Comparison of ENCODE assay signal across 20 cellular contexts in the genomic region with DNA sequence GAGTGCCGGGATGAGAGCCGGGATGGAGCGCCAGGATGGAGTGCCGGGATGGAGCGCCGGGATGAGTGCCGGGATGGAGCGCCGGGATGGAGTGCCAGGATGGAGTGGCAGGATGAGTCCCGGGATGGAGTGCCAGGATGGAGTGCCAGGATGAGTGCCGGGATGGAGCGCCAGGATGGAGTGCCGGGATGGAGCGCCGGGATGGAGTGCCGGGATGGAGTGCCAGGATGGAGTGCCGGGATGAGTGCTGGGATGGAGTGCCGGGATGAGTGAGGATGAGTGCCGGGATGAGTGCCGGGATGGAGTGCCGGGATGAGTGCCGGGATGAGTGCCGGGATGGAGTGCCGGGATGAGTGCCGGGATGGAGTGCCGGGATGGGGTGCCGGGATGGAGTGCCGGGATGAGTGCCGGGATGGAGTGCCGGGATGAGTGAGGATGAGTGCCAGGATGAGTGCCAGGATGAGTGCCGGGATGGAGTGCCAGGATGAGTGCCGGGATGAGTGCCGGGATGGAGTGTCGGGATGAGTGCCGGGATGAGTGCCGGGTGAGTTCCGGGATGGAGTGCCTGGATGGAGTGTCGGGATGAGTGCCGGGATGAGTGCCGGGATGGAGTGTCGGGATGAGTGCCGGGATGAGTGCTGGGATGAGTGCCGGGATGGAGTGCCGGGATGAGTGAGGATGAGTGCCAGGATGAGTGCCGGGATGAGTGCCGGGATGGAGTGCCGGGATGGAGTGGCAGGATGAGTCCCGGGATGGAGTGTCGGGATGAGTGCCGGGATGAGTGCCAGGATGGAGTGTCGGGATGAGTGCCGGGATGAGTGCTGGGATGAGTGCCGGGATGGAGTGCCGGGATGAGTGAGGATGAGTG. TPM values are rescaled to one million over a fixed set of nuclear protein-coding genes. Genes with fewer than 3 reads are reported as not detected.
A peak's percentile ranks its signal among the peaks of the same experiment; 100 is the strongest.
DNase-seq lines count a peak whose midpoint lies in the region; ATAC-seq and TF ChIP-seq lines count a peak whose summit lies in the region.
"Not testable (repeated sequence)": the region's sequence is repeated elsewhere in the genome, so short reads cannot be mapped to it uniquely, and the experiment has no call there.
"Had no signal": no experiment of that assay in that cellular context is flagged by ENCODE, and none has a peak within 500 bp of the region (broad histone marks: within the 10 kb centered on the region; RNA-seq: fewer than 3 reads in every experiment).

No MANE protein-coding gene starts in this region.

- H3K79me1 ChIP-seq in H9 (ENCODE audit: insufficient read depth, low read depth, low read length, poor library complexity, severe bottlenecking): not testable (repeated sequence)

- H3K79me2 ChIP-seq in H9 (ENCODE audit: insufficient read depth, low read length): not testable (repeated sequence)

- peaks cover 30 to 32% of the 10 kb centered on the region in 2 experiments for H3K9me3 Mint-ChIP-seq in H9
- not testable (repeated sequence) for H3K9me3 Mint-ChIP-seq in activated CD4-positive, alpha-beta T cell treated with anti-CD3 and anti-CD28 coated beads for 36 hours (ENCODE audit: low read depth); activated T-cell treated with anti-CD3 and anti-CD28 coated beads, Interleukin-2, amount 50 U/mL, for 4 hours; activated naive CD8-positive, alpha-beta T cell (ENCODE audit: low read depth); natural killer cell treated with Interleukin-12 subunit alpha and Interleukin-12 subunit beta and Interleukin-15 and Interleukin-18, amount 100 ng/mL, for 72 hours; stimulated activated naive B cell treated with anti-CD40 and anti-IgM and Interleukin-4, amounts not matched to agents 10 μg/mL and 1 μg/mL and 100 μg/mL, for 72 hours

- not testable (repeated sequence) for H4K20me1 ChIP-seq in H9 (ENCODE audit: control insufficient read depth, insufficient read depth, insufficient read length)

- not testable (repeated sequence) for H3K4ac ChIP-seq in H9 (ENCODE audit: low read depth, low read length)

- H3K4me2 ChIP-seq in H9 (ENCODE audit: insufficient read depth, insufficient read length, low read length): not testable (repeated sequence)

- DNase-seq in H9 (peak; percentile 7), erythroblast (lab: John Stamatoyannopoulos, UW) (peak; percentile 46 to 51)
- DNase-seq in activated CD4-positive, alpha-beta T cell treated with anti-CD3 and anti-CD28 coated beads for 36 hours: peak; percentile 49
- DNase-seq in activated T-cell treated with anti-CD3 and anti-CD28 coated beads, Interleukin-2, amount 50 U/mL, for 4 hours; natural killer cell treated with Interleukin-12 subunit alpha and Interleukin-12 subunit beta and Interleukin-15 and Interleukin-18, amount 100 ng/mL, for 72 hours (ENCODE audit: low spot score); stimulated activated naive B cell treated with anti-CD40 and anti-IgM and Interleukin-4, amounts not matched to agents 10 μg/mL and 1 μg/mL and 100 μg/mL, for 72 hours: not testable (repeated sequence)

- not testable (repeated sequence) for H4K8ac ChIP-seq in H9 (replicated peaks; ENCODE audit: insufficient read length, low read depth, low read length)

- not testable (repeated sequence) for H3K27ac ChIP-seq in H9 (ENCODE audit: insufficient read length, low read depth, low read length)

- POLR2A ChIA-PET in activated CD4-positive, alpha-beta T cell treated with anti-CD3 and anti-CD28 coated beads for 36 hours (lab: Charles Lee): not testable (repeated sequence)

- not testable (repeated sequence) for H2BK5ac ChIP-seq in H9 (ENCODE audit: insufficient read length, low read length)

- H2AFZ ChIP-seq in H9 (ENCODE audit: low read length): not testable (repeated sequence)

- CTCF ChIA-PET in activated CD4-positive, alpha-beta T cell treated with anti-CD3 and anti-CD28 coated beads for 36 hours (lab: Charles Lee): not testable (repeated sequence)

- TF ChIP-seq POLR2A in erythroblast (IDR thresholded peaks at IDR 0.05; ENCODE audit: low read length): not testable (repeated sequence)

- ATAC-seq in activated CD4-positive, alpha-beta T cell treated with anti-CD3 and anti-CD28 coated beads for 36 hours; activated T-cell treated with anti-CD3 and anti-CD28 coated beads, Interleukin-2, amount 50 U/mL, for 4 hours; natural killer cell treated with Interleukin-12 subunit alpha and Interleukin-12 subunit beta and Interleukin-15 and Interleukin-18, amount 100 ng/mL, for 72 hours; stimulated activated naive B cell treated with anti-CD40 and anti-IgM and Interleukin-4, amounts not matched to agents 10 μg/mL and 1 μg/mL and 100 μg/mL, for 72 hours (replicated peaks): not testable (repeated sequence)

- not testable (repeated sequence) for H3K18ac ChIP-seq in H9 (ENCODE audit: insufficient read length, low read depth, low read length)

- H3K4me3 Mint-ChIP-seq in H9: not testable (repeated sequence)
- peak overlapping the region; percentile 82 for H3K4me3 Mint-ChIP-seq in activated CD4-positive, alpha-beta T cell treated with anti-CD3 and anti-CD28 coated beads for 36 hours
- peak overlapping the region; percentile 59 for H3K4me3 Mint-ChIP-seq in activated T-cell treated with anti-CD3 and anti-CD28 coated beads, Interleukin-2, amount 50 U/mL, for 4 hours
- peak overlapping the region; percentile 40 for H3K4me3 Mint-ChIP-seq in activated naive CD8-positive, alpha-beta T cell
- H3K4me3 Mint-ChIP-seq in natural killer cell treated with Interleukin-12 subunit alpha and Interleukin-12 subunit beta and Interleukin-15 and Interleukin-18, amount 100 ng/mL, for 72 hours: peak overlapping the region; percentile 91
- peak overlapping the region; percentile 85 to 93 for H3K4me3 Mint-ChIP-seq in stimulated activated naive B cell treated with anti-CD40 and anti-IgM and Interleukin-4, amounts not matched to agents 10 μg/mL and 1 μg/mL and 100 μg/mL, for 72 hours

- H3K23ac ChIP-seq in H9 (ENCODE audit: insufficient read length, low read depth, low read length): not testable (repeated sequence)

- H2BK15ac ChIP-seq in H9 (ENCODE audit: low read depth, low read length): not testable (repeated sequence)

- H3T11ph ChIP-seq in H9 (ENCODE audit: low read length): not testable (repeated sequence)

- not testable (repeated sequence) for H2BK12ac ChIP-seq in H9 (ENCODE audit: insufficient read length, low read depth, low read length)

- not testable (repeated sequence) for H3K23me2 ChIP-seq in H9 (ENCODE audit: insufficient read length, low read depth, low read length, poor library complexity, severe bottlenecking)

- H3K4me1 Mint-ChIP-seq in H9; activated CD4-positive, alpha-beta T cell treated with anti-CD3 and anti-CD28 coated beads for 36 hours; activated T-cell treated with anti-CD3 and anti-CD28 coated beads, Interleukin-2, amount 50 U/mL, for 4 hours (ENCODE audit: low read depth); activated naive CD8-positive, alpha-beta T cell (ENCODE audit: low read depth); natural killer cell treated with Interleukin-12 subunit alpha and Interleukin-12 subunit beta and Interleukin-15 and Interleukin-18, amount 100 ng/mL, for 72 hours (ENCODE audit: low read depth in 2 of 2): not testable (repeated sequence)
- H3K4me1 Mint-ChIP-seq in stimulated activated naive B cell treated with anti-CD40 and anti-IgM and Interleukin-4, amounts not matched to agents 10 μg/mL and 1 μg/mL and 100 μg/mL, for 72 hours: peaks cover 10 to 12% of the 10 kb centered on the region in 2 donors

- H3K56ac ChIP-seq in H9 (ENCODE audit: insufficient read length, low read depth, low read length): not testable (repeated sequence)

- TF ChIP-seq CTCF in H9 (conservative IDR thresholded peaks at IDR 0.05): not testable (repeated sequence)

- not testable (repeated sequence) for H3K27ac Mint-ChIP-seq in H9
- peak overlapping the region; percentile 97 for H3K27ac Mint-ChIP-seq in activated CD4-positive, alpha-beta T cell treated with anti-CD3 and anti-CD28 coated beads for 36 hours
- H3K27ac Mint-ChIP-seq in activated naive CD8-positive, alpha-beta T cell: peak overlapping the region; percentile 97
- peak overlapping the region; percentile 99 to 100 for H3K27ac Mint-ChIP-seq in natural killer cell treated with Interleukin-12 subunit alpha and Interleukin-12 subunit beta and Interleukin-15 and Interleukin-18, amount 100 ng/mL, for 72 hours
- H3K27ac Mint-ChIP-seq in stimulated activated naive B cell treated with anti-CD40 and anti-IgM and Interleukin-4, amounts not matched to agents 10 μg/mL and 1 μg/mL and 100 μg/mL, for 72 hours: peak overlapping the region; percentile 99

- not testable (repeated sequence) for H3K4me1 ChIP-seq in H9 (ENCODE audit: insufficient read depth, low read length)

- WGBS in H9 (ENCODE audit: extremely low coverage, insufficient read length, low lambda C conversion rate): no CpG with 5 or more reads among the region's 54 CpGs

- H2AK5ac ChIP-seq in H9 (ENCODE audit: insufficient read length, low read length): not testable (repeated sequence)

- peaks cover 12% of the 10 kb centered on the region for H3K27me3 Mint-ChIP-seq in H9 (ENCODE audit: low read depth)
- H3K27me3 Mint-ChIP-seq in activated CD4-positive, alpha-beta T cell treated with anti-CD3 and anti-CD28 coated beads for 36 hours; activated T-cell treated with anti-CD3 and anti-CD28 coated beads, Interleukin-2, amount 50 U/mL, for 4 hours (ENCODE audit: low read depth); activated naive CD8-positive, alpha-beta T cell; natural killer cell treated with Interleukin-12 subunit alpha and Interleukin-12 subunit beta and Interleukin-15 and Interleukin-18, amount 100 ng/mL, for 72 hours: not testable (repeated sequence)
- H3K27me3 Mint-ChIP-seq in stimulated activated naive B cell treated with anti-CD40 and anti-IgM and Interleukin-4, amounts not matched to agents 10 μg/mL and 1 μg/mL and 100 μg/mL, for 72 hours: peaks cover 6 to 16% of the 10 kb centered on the region in 2 donors

- H3K9ac ChIP-seq in H9 (ENCODE audit: extremely low read depth, insufficient read length, low read length): not testable (repeated sequence)

- not testable (repeated sequence) for H3K27me3 ChIP-seq in H9 (ENCODE audit: insufficient read depth, low read length)

- H3K9me3 ChIP-seq in H9 (ENCODE audit: control insufficient read depth, low read depth, low read length): not testable (repeated sequence)

- H3K36me3 Mint-ChIP-seq in H9 (ENCODE audit: insufficient read depth in 1 of 3, low read depth in 3 of 3): peaks cover 4 to 27% (median 11%) of the 10 kb centered on the region in 3 experiments
- H3K36me3 Mint-ChIP-seq in activated CD4-positive, alpha-beta T cell treated with anti-CD3 and anti-CD28 coated beads for 36 hours (ENCODE audit: low read depth); activated T-cell treated with anti-CD3 and anti-CD28 coated beads, Interleukin-2, amount 50 U/mL, for 4 hours (ENCODE audit: insufficient read depth); activated naive CD8-positive, alpha-beta T cell; natural killer cell treated with Interleukin-12 subunit alpha and Interleukin-12 subunit beta and Interleukin-15 and Interleukin-18, amount 100 ng/mL, for 72 hours: not testable (repeated sequence)
- H3K36me3 Mint-ChIP-seq in stimulated activated naive B cell treated with anti-CD40 and anti-IgM and Interleukin-4, amounts not matched to agents 10 μg/mL and 1 μg/mL and 100 μg/mL, for 72 hours: peaks cover 8 to 20% of the 10 kb centered on the region in 2 donors

- not testable (repeated sequence) for H3K14ac ChIP-seq in H9 (ENCODE audit: insufficient read depth, low read length)

- H4K5ac ChIP-seq in H9 (ENCODE audit: insufficient read length, low read depth, low read length): not testable (repeated sequence)

- not testable (repeated sequence) for H2BK120ac ChIP-seq in H9 (ENCODE audit: low read depth, low read length, poor library complexity, severe bottlenecking)

- intact Hi-C loops in activated CD4-positive, alpha-beta T cell treated with anti-CD3 and anti-CD28 coated beads for 36 hours (cut with DNase I, micrococcal nuclease): loop anchor here (5.0 to 10.0 kb wide), 3 partner anchors 451 to 731 kb away; no protein-coding TSS in a partner anchor

- H2BK20ac ChIP-seq in H9 (ENCODE audit: low read depth, low read length, poor library complexity, severe bottlenecking): not testable (repeated sequence)

- H4K91ac ChIP-seq in H9 (ENCODE audit: insufficient read length, low read depth, low read length): not testable (repeated sequence)

RNA-seq across cellular contexts. Expression of a gene that starts 52.9 kb away (rescaled TPM):
- total RNA-seq in H9 (2021): not detected in 2 replicates
- total RNA-seq in activated CD4-positive, alpha-beta T cell treated with anti-CD3 and anti-CD28 coated beads for 36 hours: not detected
- not detected for total RNA-seq in activated T-cell treated with anti-CD3 and anti-CD28 coated beads, Interleukin-2, amount 50 U/mL, for 4 hours
- total RNA-seq in natural killer cell treated with Interleukin-12 subunit alpha and Interleukin-12 subunit beta and Interleukin-15 and Interleukin-18, amount 100 ng/mL, for 72 hours: not detected
- total RNA-seq: body of pancreas; esophagus squamous epithelium; foreskin keratinocyte; H7; HT-29; liver; ovary; renal cortical epithelial cell; Right ventricle myocardium inferior; skeletal muscle tissue; stomach; T-helper 2 cell treated with Interferon-gamma antibody and Interleukin-4, amounts not matched to agents 100 ng/mL and 5 ng/mL, for 36 hours; vagina had no signal
